In the genomic region with DNA sequence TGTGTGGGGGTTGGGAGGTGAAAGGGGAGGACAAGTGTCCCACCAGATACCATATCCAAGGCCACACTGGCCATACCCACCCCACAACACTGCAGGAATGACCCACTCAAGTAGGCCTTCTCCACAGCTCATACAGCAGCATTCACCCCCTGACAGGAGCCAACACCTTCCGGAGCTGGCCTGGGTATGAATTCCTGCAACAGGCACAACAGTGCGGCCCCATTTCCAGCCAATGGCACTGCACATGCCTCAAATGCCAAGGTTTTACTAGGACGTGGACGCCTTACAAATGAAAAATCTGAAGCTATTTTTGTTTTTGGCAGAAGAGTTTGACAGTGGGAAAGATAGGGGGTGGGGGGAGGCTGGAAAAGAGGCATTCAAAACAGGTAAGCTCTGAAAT, we compare ENCODE assay signal across 18 cellular contexts. TPM values are rescaled to one million over a fixed set of nuclear protein-coding genes. Genes with fewer than 3 reads are reported as not detected.
"Had no signal": no experiment of that assay in that cellular context is flagged by ENCODE, and none has a peak within 500 bp of the region (broad histone marks: within the 10 kb centered on the region; RNA-seq: fewer than 3 reads in every experiment).

No MANE protein-coding gene starts in this region.

- H3K4me2 ChIP-seq: neural progenitor cell had no signal

- H3K27me3 ChIP-seq: ovary, SJCRH30 had no signal

- H3K4me1 ChIP-seq: colonic mucosa, SJCRH30 had no signal

- DNase-seq: activated CD4-positive, alpha-beta T cell treated with anti-CD3 and anti-CD28 coated beads, Interleukin-2, amount 50 U/mL, for 4 hours; activated CD8-positive, alpha-beta memory T cell treated with anti-CD3 and anti-CD28 coated beads, Interleukin-2, amount 10 ng/mL, durations not matched to agents 7 days and 5 days; activated effector memory CD4-positive, alpha-beta T cell treated with anti-CD3 and anti-CD28 coated beads, Interleukin-2, amount 50 U/mL, for 16 hours; activated T-cell treated with anti-CD3 and anti-CD28 coated beads, Interleukin-2, amount 50 U/mL, for 24 hours; colonic mucosa; immature natural killer cell; left colon; ovary; retina; SJCRH30; spleen; stimulated activated CD4-positive, alpha-beta T cell treated with anti-CD3 and anti-CD28 coated beads, Interleukin-2, amount 100 ng/mL, for 24 hours; stimulated activated naive B cell treated with anti-CD40 and anti-IgM and Interleukin-4, amounts not matched to agents 10 μg/mL and 1 μg/mL and 100 μg/mL, for 72 hours; upper lobe of left lung had no signal

- H3K4me3 ChIP-seq: colonic mucosa, neural progenitor cell, ovary, SJCRH30 had no signal

- H3K27ac ChIP-seq: colonic mucosa, neural progenitor cell, ovary, SJCRH30, spleen, upper lobe of left lung had no signal

- H2AFZ ChIP-seq: neural progenitor cell had no signal

- H3K9me3 ChIP-seq: colonic mucosa, ovary, SJCRH30, spleen, upper lobe of left lung had no signal

- H3K36me3 ChIP-seq: colonic mucosa, neural progenitor cell, ovary, SJCRH30, upper lobe of left lung had no signal

- ATAC-seq: activated CD4-positive, CD25-positive, alpha-beta regulatory T cell treated with anti-CD3 and anti-CD28 coated beads, Interleukin-2, amount 50 U/mL, for 24 hours; activated CD8-positive, alpha-beta memory T cell treated with anti-CD3 and anti-CD28 coated beads, Interleukin-2, amount 10 ng/mL, durations not matched to agents 7 days and 5 days; left colon; stimulated activated naive B cell treated with anti-CD40 and anti-IgM and Interleukin-4, amounts not matched to agents 10 μg/mL and 1 μg/mL and 100 μg/mL, for 72 hours had no signal

- H3K9ac ChIP-seq: neural progenitor cell had no signal

RNA-seq across cellular contexts. Expression of a gene that starts 2.0 kb away (rescaled TPM):
- total RNA-seq: activated CD8-positive, alpha-beta memory T cell treated with anti-CD3 and anti-CD28 coated beads, Interleukin-2, amount 10 ng/mL, durations not matched to agents 7 days and 5 days; epithelial cell of proximal tubule; T-helper 2 cell treated with Interferon-gamma antibody and Interleukin-4, amounts not matched to agents 100 ng/mL and 5 ng/mL, for 36 hours had no signal
